In the genomic region with DNA sequence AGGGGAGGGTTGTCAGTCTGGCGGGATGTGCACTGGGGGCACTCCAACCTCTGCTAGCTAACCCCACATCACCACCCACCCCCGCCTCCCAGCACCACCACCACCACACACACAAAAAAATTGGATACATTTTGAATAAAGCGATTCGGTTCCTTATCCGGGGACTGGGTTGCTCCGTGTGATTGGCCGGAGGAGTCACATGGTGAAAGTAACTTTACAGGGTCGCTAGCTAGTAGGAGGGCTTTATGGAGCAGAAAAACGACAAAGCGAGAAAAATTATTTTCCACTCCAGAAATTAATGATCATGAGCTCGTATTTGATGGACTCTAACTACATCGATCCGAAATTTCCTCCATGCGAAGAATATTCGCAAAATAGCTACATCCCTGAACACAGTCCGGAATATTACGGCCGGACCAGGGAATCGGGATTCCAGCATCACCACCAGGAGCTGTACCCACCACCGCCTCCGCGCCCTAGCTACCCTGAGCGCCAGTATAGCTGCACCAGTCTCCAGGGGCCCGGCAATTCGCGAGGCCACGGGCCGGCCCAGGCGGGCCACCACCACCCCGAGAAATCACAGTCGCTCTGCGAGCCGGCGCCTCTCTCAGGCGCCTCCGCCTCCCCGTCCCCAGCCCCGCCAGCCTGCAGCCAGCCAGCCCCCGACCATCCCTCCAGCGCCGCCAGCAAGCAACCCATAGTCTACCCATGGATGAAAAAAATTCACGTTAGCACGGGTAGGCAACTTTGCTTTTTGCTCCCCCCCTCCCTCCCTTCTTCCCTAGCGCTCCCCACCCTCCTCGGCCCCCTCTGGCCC, we compare ENCODE assay signal across 8 cellular contexts. TPM values are rescaled to one million over a fixed set of nuclear protein-coding genes. Genes with fewer than 3 reads are reported as not detected.
DNase-seq lines count a peak whose midpoint lies in the region; ATAC-seq and TF ChIP-seq lines count a peak whose summit lies in the region.

HOXC4 (plus strand) TSS at position 211 of the 817 bp plus-strand sequence; CDS start at position 299, 88 bp downstream.

- ATAC-seq in GM19328 (IDR thresholded peaks at IDR 0.05; ENCODE audit: unreplicated experiment), result peak; percentile 41
- peak; percentile 70 for ATAC-seq in aorta (ENCODE audit: low FRiP score)
- ATAC-seq in HG02938 (IDR thresholded peaks at IDR 0.05; ENCODE audit: unreplicated experiment), result no peak

- H2AFZ ChIP-seq in KMS-11 (ENCODE audit: low read depth), result peak within 1 kb of the TSS; percentile 8; the same call in 1 of the 2 replicates

- no peak within 1 kb of the TSS for H3K4me2 ChIP-seq in KMS-11

- TF ChIP-seq CTCF in BJ (IDR thresholded peaks at IDR 0.05; ENCODE audit: insufficient read depth, low read depth, low read length) (no peak), KMS-11 (conservative IDR thresholded peaks at IDR 0.05; ENCODE audit: low read depth, low read length) (no peak)

- H3K9me3 ChIP-seq in aorta (ENCODE audit: control insufficient read depth, low read length), result no peaks in the 10 kb centered on the region

- intact Hi-C loops in aorta (cut with DNase I), result no loop called here

- 0 to 2% methylated on average over 44 to 45 of the region's 45 CpGs for WGBS in aorta, 2 donors

- CTCF ChIA-PET in BJ (lab: Yijun Ruan, JAX), result interaction anchor here (4.4 kb wide), 1 partner anchor 21 kb away, joined by 15 read pairs; the partner anchor contains the start of gene HOXC5

- no peak within 1 kb of the TSS for H3K9ac ChIP-seq in KMS-11

- H3K27me3 ChIP-seq in BJ (ENCODE audit: control insufficient read depth, insufficient read depth, low read length), result peaks cover 21% of the 10 kb centered on the region
- peaks cover 84% of the 10 kb centered on the region for H3K27me3 ChIP-seq in KMS-11 (ENCODE audit: insufficient read depth, low read depth)
- H3K27me3 ChIP-seq in aorta (ENCODE audit: control insufficient read depth in 1 of 2, insufficient read depth in 2 of 2, low read length in 1 of 2), result no peaks in the 10 kb centered on the region

- no peaks in the 10 kb centered on the region for H3K4me1 ChIP-seq in KMS-11 (ENCODE audit: low read depth, poor library complexity, severe bottlenecking)
- H3K4me1 ChIP-seq in aorta (ENCODE audit: control insufficient read depth in 1 of 2, insufficient read depth in 2 of 2, low read length in 2 of 2), result no peaks in the 10 kb centered on the region

- H3K36me3 ChIP-seq in BJ (ENCODE audit: control insufficient read depth, insufficient read depth, low read length) (no peaks in the 10 kb centered on the region), KMS-11 (ENCODE audit: insufficient read depth) (no peaks in the 10 kb centered on the region), aorta (ENCODE audit: control insufficient read depth in 1 of 2, insufficient read depth in 2 of 2, low read length in 1 of 2) (no peaks in the 10 kb centered on the region)

- no peak for DNase-seq in BJ (ENCODE audit: low read depth)
- no peak for DNase-seq in caudate nucleus (lab: John Stamatoyannopoulos, UW)
- peak; percentile 1 for DNase-seq in midbrain (lab: John Stamatoyannopoulos, UW)
- DNase-seq in aorta, result peak in 1 of 2 donors; percentile 61
- no peak for DNase-seq in COR-L47 (lab: John Stamatoyannopoulos, UW)

- H3K4me3 ChIP-seq in BJ (ENCODE audit: low read depth, low read length), result peak within 1 kb of the TSS; percentile 9
- no peak within 1 kb of the TSS for H3K4me3 ChIP-seq in KMS-11 (IDR thresholded peaks at IDR 0.05; ENCODE audit: insufficient read depth, low read depth, low read length)
- peak within 1 kb of the TSS; percentile 85 to 90 for H3K4me3 ChIP-seq in aorta (ENCODE audit: low read length in 2 of 2)

- H3K79me2 ChIP-seq in KMS-11 (ENCODE audit: insufficient read depth, low read depth), result no peaks in the 10 kb centered on the region

- H3K27ac ChIP-seq in KMS-11, result no peak within 1 kb of the TSS
- H3K27ac ChIP-seq in caudate nucleus (ENCODE audit: low read depth, low read length), result peak within 1 kb of the TSS; percentile 11
- peak within 1 kb of the TSS in 1 of 2 donors; percentile 20 for H3K27ac ChIP-seq in aorta (ENCODE audit: low read depth in 1 of 2, low read length in 2 of 2)

- no peaks in the 10 kb centered on the region for H4K20me1 ChIP-seq in KMS-11 (ENCODE audit: insufficient read depth)

- POLR2A ChIA-PET in BJ (lab: Charles Lee), result no interaction called here

RNA-seq across cellular contexts. Expression of gene HOXC4, which starts in this region (rescaled TPM):
- polyA plus RNA-seq in BJ (2011; rRNA removed) (0.69 and 0.93 TPM in 2 replicates), aorta (1 to 10 TPM; 1.4 to 1.8 TPM)
- polyA minus RNA-seq in BJ (2011; rRNA and poly(A)+ RNA removed), result 0.14 and 0.93 TPM in 2 replicates
- total RNA-seq in aorta, result 10 to 100 TPM; 10.1 to 18.4 TPM
